Comparison of ENCODE assay signal across 18 cellular contexts in genomic region chr3:195013411-195013810, GRCh38.
A peak's percentile ranks its signal among the peaks of the same experiment; 100 is the strongest.
DNase-seq lines count a peak whose midpoint lies in the region; TF ChIP-seq lines count a peak whose summit lies in the region.
"Had no signal": no experiment of that assay in that cellular context is flagged by ENCODE, and none has a peak within 500 bp of the region (broad histone marks: within the 10 kb centered on the region; RNA-seq: fewer than 3 reads in every experiment).

No MANE protein-coding gene starts in this region.

- no peak overlapping the region for H3K27ac ChIP-seq in thyroid gland
- H3K27ac ChIP-seq: BLaER1, HL-60 had no signal

- H3K9me3 Mint-ChIP-seq in activated naive CD4-positive, alpha-beta T cell treated with anti-CD3 and anti-CD28 coated beads, Interleukin-2, amount 10 ng/mL, durations not matched to agents 7 days and 5 days: no peaks in the 10 kb centered on the region
- no peaks in the 10 kb centered on the region for H3K9me3 Mint-ChIP-seq in activated naive CD4-positive, alpha-beta T cell treated with anti-CD3 and anti-CD28 coated beads for 36 hours
- H3K9me3 Mint-ChIP-seq in mesothelial cell of epicardium (peaks cover 9% of the 10 kb centered on the region), type B pancreatic cell (peaks cover 16% of the 10 kb centered on the region)
- H3K9me3 Mint-ChIP-seq: CD8-positive, alpha-beta memory T cell; HFFc6 had no signal

- H3K4me1 ChIP-seq in thyroid gland: peaks cover 0 to 6% of the 10 kb centered on the region in 2 donors
- H3K4me1 ChIP-seq: Caco-2 had no signal

- H3K4me3 ChIP-seq in thyroid gland (replicated peaks in 1 of 3): no peak overlapping the region
- H3K4me3 ChIP-seq: BLaER1 had no signal

- TF ChIP-seq CTCF in mesothelial cell of epicardium (IDR thresholded peaks at IDR 0.05; ENCODE audit: unreplicated experiment) (no peak), type B pancreatic cell (conservative IDR thresholded peaks at IDR 0.05) (no peak), thyroid gland (IDR thresholded peaks at IDR 0.05) (no peak)

- TF ChIP-seq POLR2A in thyroid gland (IDR thresholded peaks at IDR 0.05): no peak

- H3K4me3 Mint-ChIP-seq in activated naive CD4-positive, alpha-beta T cell treated with anti-CD3 and anti-CD28 coated beads, Interleukin-2, amount 10 ng/mL, durations not matched to agents 7 days and 5 days: no peak overlapping the region
- H3K4me3 Mint-ChIP-seq in activated naive CD4-positive, alpha-beta T cell treated with anti-CD3 and anti-CD28 coated beads for 36 hours: no peak overlapping the region
- H3K4me3 Mint-ChIP-seq in mesothelial cell of epicardium (no peak overlapping the region), type B pancreatic cell (no peak overlapping the region)
- H3K4me3 Mint-ChIP-seq: CD8-positive, alpha-beta memory T cell; HFFc6 had no signal

- H3K27me3 Mint-ChIP-seq in activated naive CD4-positive, alpha-beta T cell treated with anti-CD3 and anti-CD28 coated beads, Interleukin-2, amount 10 ng/mL, durations not matched to agents 7 days and 5 days: peaks cover 21% of the 10 kb centered on the region
- H3K27me3 Mint-ChIP-seq in activated naive CD4-positive, alpha-beta T cell treated with anti-CD3 and anti-CD28 coated beads for 36 hours (ENCODE audit: low read depth): no peaks in the 10 kb centered on the region
- H3K27me3 Mint-ChIP-seq in mesothelial cell of epicardium (ENCODE audit: low read depth): no peaks in the 10 kb centered on the region
- peaks cover 3% of the 10 kb centered on the region for H3K27me3 Mint-ChIP-seq in type B pancreatic cell

- intact Hi-C loops in activated naive CD4-positive, alpha-beta T cell treated with anti-CD3 and anti-CD28 coated beads for 36 hours (cut with micrococcal nuclease): no loop called here
- intact Hi-C loops in thyroid gland (cut with DNase I): no loop called here

- no peaks in the 10 kb centered on the region for H3K36me3 ChIP-seq in thyroid gland
- H3K36me3 ChIP-seq: BLaER1 had no signal

- peaks cover 6% of the 10 kb centered on the region for H3K4me1 Mint-ChIP-seq in activated naive CD4-positive, alpha-beta T cell treated with anti-CD3 and anti-CD28 coated beads, Interleukin-2, amount 10 ng/mL, durations not matched to agents 7 days and 5 days
- H3K4me1 Mint-ChIP-seq in activated naive CD4-positive, alpha-beta T cell treated with anti-CD3 and anti-CD28 coated beads for 36 hours (ENCODE audit: low read depth): peaks cover 5% of the 10 kb centered on the region
- H3K4me1 Mint-ChIP-seq in mesothelial cell of epicardium (peaks cover 11% of the 10 kb centered on the region), type B pancreatic cell (ENCODE audit: unreplicated experiment) (peaks cover under 1% of the 10 kb centered on the region)

- H3K9me3 ChIP-seq in thyroid gland: no peaks in the 10 kb centered on the region
- H3K9me3 ChIP-seq: Caco-2 had no signal

- CTCF ChIA-PET in activated naive CD4-positive, alpha-beta T cell treated with anti-CD3 and anti-CD28 coated beads, Interleukin-2, amount 10 ng/mL, durations not matched to agents 7 days and 5 days (lab: Charles Lee): no interaction called here
- CTCF ChIA-PET in activated naive CD4-positive, alpha-beta T cell treated with anti-CD3 and anti-CD28 coated beads for 36 hours (lab: Charles Lee): no interaction called here

- no peak overlapping the region for H3K27ac Mint-ChIP-seq in activated naive CD4-positive, alpha-beta T cell treated with anti-CD3 and anti-CD28 coated beads, Interleukin-2, amount 10 ng/mL, durations not matched to agents 7 days and 5 days
- no peak overlapping the region for H3K27ac Mint-ChIP-seq in activated naive CD4-positive, alpha-beta T cell treated with anti-CD3 and anti-CD28 coated beads for 36 hours
- peak overlapping the region; percentile 52 for H3K27ac Mint-ChIP-seq in mesothelial cell of epicardium
- H3K27ac Mint-ChIP-seq in type B pancreatic cell: no peak overlapping the region
- H3K27ac Mint-ChIP-seq: HFFc6 had no signal

- 90 to 92% methylated on average over 8 of the region's 8 CpGs for WGBS in thyroid gland, 2 donors

- no peaks in the 10 kb centered on the region for H3K27me3 ChIP-seq in thyroid gland
- H3K27me3 ChIP-seq: BLaER1 had no signal

- peak; percentile 13 for DNase-seq in activated naive CD4-positive, alpha-beta T cell treated with anti-CD3 and anti-CD28 coated beads, Interleukin-2, amount 10 ng/mL, durations not matched to agents 7 days and 5 days
- no peak for DNase-seq in activated naive CD4-positive, alpha-beta T cell treated with anti-CD3 and anti-CD28 coated beads for 36 hours
- DNase-seq in ecto neural progenitor cell (ENCODE audit: low spot score) (peak; percentile 19), mesothelial cell of epicardium (ENCODE audit: low spot score in 2 of 2, unreplicated experiment in 2 of 2) (peak in 1 of 2 experiments; percentile 28), type B pancreatic cell (ENCODE audit: extremely low spot score, unreplicated experiment) (peak; percentile 39), thyroid gland (no peak), NCI-H2029 (lab: John Stamatoyannopoulos, UW) (no peak), cerebellar nuclear complex (lab: John Stamatoyannopoulos, UW) (no peak)
- DNase-seq: 8988T, AML-193, Caco-2, DND-41, GDM1, HCEC 1CT, HFFc6 had no signal

- H3K36me3 Mint-ChIP-seq in activated naive CD4-positive, alpha-beta T cell treated with anti-CD3 and anti-CD28 coated beads, Interleukin-2, amount 10 ng/mL, durations not matched to agents 7 days and 5 days: no peaks in the 10 kb centered on the region
- no peaks in the 10 kb centered on the region for H3K36me3 Mint-ChIP-seq in activated naive CD4-positive, alpha-beta T cell treated with anti-CD3 and anti-CD28 coated beads for 36 hours (ENCODE audit: low read depth)
- H3K36me3 Mint-ChIP-seq in mesothelial cell of epicardium (no peaks in the 10 kb centered on the region), type B pancreatic cell (no peaks in the 10 kb centered on the region)
- H3K36me3 Mint-ChIP-seq: CD8-positive, alpha-beta memory T cell had no signal

Comparison
In these comparisons a context has a peak if more than half of its experiments do, and no peak if none do; other contexts are left out.
1. DNase-seq: peak in activated naive CD4-positive, alpha-beta T cell treated with anti-CD3 and anti-CD28 coated beads, Interleukin-2, amount 10 ng/mL, durations not matched to agents 7 days and 5 days (single experiment), ecto neural progenitor cell (single experiment) and type B pancreatic cell (single experiment); none in activated naive CD4-positive, alpha-beta T cell treated with anti-CD3 and anti-CD28 coated beads for 36 hours (single experiment), thyroid gland (0 of 2), NCI-H2029 (single experiment) and cerebellar nuclear complex (0 of 2).